ENCODE assay signal across 11 cellular contexts in genomic region chr4:28105271-28105859, GRCh38.
"Had no signal": no experiment of that assay in that cellular context is flagged by ENCODE, and none has a peak within 500 bp of the region (broad histone marks: within the 10 kb centered on the region; RNA-seq: fewer than 3 reads in every experiment).

No MANE protein-coding gene starts in this region.

- H3K9me3 ChIP-seq: HAP-1 had no signal

- H3K27ac ChIP-seq: GM23248 had no signal

- H3K4me2 ChIP-seq: GM23338 had no signal

- FAIRE-seq: H1, H54 had no signal

- H3K4me3 ChIP-seq: GM23248, GM23338, HAP-1 had no signal

- H2AFZ ChIP-seq: GM23248, GM23338 had no signal

- H3K36me3 ChIP-seq: HAP-1 had no signal

- ATAC-seq: GM23338, HCT116 had no signal

- DNase-seq: GM23248, GOT3, H7, H9, HCEC 1CT, HFFc6 had no signal

- H3K9ac ChIP-seq: GM23248 had no signal
